In the genomic region with DNA sequence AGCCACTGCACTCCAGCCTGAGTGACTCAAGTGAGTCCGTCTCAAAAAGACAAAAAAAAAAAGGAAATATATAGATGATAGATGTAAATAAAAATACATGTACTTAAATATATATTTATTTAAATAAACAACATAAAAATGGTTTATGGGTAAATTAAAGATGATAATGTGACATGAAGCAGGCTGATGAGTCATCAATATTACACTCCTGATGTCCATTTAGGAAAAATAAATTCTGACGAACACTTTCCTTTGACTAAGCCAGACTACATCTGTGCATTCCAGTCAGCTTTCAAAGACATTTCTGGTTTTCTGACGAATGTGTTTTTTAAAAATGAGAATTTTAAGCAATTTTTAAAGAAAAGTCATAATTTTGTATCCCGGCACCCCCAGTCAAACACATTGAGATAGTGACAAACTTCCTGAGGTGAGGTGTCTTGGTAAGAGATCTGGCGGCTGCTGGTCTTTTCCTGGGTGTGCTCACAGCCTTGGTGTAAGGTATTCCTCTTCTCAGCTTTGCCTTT, we compare ENCODE assay signal across 1 cellular context.
A peak's percentile ranks its signal among the peaks of the same experiment; 100 is the strongest.
TF ChIP-seq lines count a peak whose summit lies in the region.

No MANE protein-coding gene starts in this region.

TF ChIP-seq in K562, 482 proteins besides CTCF, POLR2A, EP300 and RAD21:
- TF ChIP-seq MAFG (tag; conservative IDR thresholded peaks at IDR 0.05) (0 out of 2 replicates have a peak, but pooled peaks have one; percentile 24), ZNF316 (IDR thresholded peaks at IDR 0.05) (peak; percentile 16; the same call in 1 of the 2 replicates)
- TF ChIP-seq, protein P1, sequence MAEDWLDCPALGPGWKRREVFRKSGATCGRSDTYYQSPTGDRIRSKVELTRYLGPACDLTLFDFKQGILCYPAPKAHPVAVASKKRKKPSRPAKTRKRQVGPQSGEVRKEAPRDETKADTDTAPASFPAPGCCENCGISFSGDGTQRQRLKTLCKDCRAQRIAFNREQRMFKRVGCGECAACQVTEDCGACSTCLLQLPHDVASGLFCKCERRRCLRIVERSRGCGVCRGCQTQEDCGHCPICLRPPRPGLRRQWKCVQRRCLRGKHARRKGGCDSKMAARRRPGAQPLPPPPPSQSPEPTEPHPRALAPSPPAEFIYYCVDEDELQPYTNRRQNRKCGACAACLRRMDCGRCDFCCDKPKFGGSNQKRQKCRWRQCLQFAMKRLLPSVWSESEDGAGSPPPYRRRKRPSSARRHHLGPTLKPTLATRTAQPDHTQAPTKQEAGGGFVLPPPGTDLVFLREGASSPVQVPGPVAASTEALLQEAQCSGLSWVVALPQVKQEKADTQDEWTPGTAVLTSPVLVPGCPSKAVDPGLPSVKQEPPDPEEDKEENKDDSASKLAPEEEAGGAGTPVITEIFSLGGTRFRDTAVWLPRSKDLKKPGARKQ (CRISPR knock-in tag; IDR thresholded peaks at IDR 0.05): no peak
